Comparison of ENCODE assay signal across 11 cellular contexts in the genomic region with DNA sequence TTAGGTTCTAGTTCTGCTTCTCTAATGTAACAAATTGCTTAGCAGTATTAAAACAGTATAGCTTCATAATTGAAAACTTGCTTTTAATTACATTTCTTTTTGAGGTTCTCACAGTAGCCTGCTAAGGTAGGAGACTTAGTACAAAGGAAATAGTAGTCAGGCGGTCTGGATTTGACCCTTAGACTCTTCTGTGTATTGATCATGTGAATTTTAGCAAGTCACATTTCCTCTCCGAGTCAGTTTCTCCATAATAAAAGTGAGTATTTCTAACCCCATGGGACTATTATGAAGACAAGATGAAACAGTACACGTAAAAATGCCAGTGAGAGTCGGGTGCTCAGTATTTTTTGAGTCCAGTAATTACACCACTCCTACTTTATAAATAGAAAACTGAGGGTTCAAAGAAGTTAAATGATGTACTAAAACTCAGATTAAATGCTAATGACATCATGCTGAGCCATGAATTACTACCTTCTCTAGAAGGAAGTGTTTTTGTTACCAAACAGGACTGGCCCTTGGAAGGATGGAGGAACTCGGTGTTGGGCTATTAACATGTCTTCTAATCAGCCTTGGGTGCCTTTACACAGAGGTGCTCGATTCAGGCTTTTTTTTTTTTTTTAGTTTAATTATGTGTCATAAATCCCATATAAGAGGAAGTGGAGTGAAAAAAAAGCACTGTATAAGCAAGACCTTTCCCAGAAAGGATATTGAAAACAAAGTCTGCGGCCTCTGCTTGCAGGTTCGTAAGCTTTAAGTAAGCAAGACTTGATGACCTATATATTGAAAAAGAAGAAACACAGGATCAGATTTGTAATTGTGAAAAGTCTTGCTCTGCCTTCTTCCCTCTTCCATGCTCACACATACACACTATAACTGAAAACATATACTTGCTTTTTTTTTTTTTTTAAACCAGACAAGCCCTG.
"Had no signal": no experiment of that assay in that cellular context is flagged by ENCODE, and none has a peak within 500 bp of the region (broad histone marks: within the 10 kb centered on the region; RNA-seq: fewer than 3 reads in every experiment).

No MANE protein-coding gene starts in this region.

- H3K27ac ChIP-seq: SJCRH30 had no signal

- H3K36me3 ChIP-seq: SJCRH30 had no signal

- DNase-seq: activated CD4-positive, alpha-beta T cell treated with anti-CD3 and anti-CD28 coated beads, Interleukin-2, amount 50 U/mL, for 4 hours; activated naive CD4-positive, alpha-beta T cell; activated naive CD8-positive, alpha-beta T cell treated with anti-CD3 and anti-CD28 coated beads, Interleukin-2, amount 10 ng/mL, durations not matched to agents 7 days and 5 days; erythroblast; left ventricle myocardium superior; mesenchymal stem cell; nucleus accumbens; SJCRH30; stimulated activated CD4-positive, alpha-beta T cell treated with anti-CD3 and anti-CD28 coated beads, Interleukin-2, amount 100 ng/mL, for 48 hours; stimulated activated naive CD4-positive, alpha-beta T cell had no signal

- H3K27me3 ChIP-seq: SJCRH30 had no signal

- H3K9me3 ChIP-seq: SJCRH30 had no signal

- H3K4me1 ChIP-seq: SJCRH30 had no signal

- FAIRE-seq: keratinocyte had no signal

- H3K4me3 ChIP-seq: SJCRH30 had no signal
